ENCODE assay signal across 9 cellular contexts in the genomic region with DNA sequence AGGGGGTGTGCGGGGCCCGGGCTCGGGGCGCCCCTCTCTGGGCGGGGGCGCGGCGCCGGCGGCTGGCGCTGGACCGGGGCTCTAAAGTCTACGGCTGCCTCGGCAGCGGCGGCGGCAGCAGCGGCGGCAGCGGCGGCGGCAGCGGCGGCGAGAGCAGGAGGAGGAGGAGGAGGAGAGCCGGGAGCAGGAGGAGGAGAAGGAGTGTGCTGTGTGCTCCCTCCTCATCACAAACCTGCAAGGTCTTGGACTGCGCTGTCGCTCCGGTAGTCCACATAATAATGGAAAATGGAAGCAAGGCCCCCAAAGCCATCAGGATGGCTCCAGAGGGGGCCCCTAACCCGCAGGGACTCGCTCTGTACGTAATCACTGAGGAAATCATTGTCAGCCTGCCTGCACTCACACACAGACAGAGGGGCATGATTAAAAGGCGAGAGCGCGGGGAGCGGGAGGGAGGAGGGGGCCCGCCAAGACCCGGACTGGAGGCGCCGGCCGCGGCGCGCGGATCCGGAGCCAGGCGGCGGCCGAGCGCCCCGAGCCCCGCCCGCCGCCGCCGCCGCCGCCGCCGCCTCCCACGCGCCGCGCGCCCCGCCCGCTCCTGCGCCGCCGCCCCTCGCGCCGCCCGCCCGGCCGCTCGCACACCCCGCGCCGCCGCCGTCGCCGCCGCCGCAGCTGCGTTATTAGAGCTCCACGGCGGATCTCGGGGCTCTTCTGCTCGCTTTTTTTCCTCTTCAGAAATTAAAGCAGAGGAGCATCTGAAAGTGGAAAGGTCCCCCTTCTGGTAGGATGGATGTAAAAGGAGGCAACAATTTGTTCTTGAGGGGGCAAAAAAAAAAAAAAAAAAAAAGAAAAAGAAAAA. TPM values are rescaled to one million over a fixed set of nuclear protein-coding genes. Genes with fewer than 3 reads are reported as not detected.
DNase-seq lines count a peak whose midpoint lies in the region; ATAC-seq, FAIRE-seq and TF ChIP-seq lines count a peak whose summit lies in the region.
"Had no signal": no experiment of that assay in that cellular context is flagged by ENCODE, and none has a peak within 500 bp of the region (broad histone marks: within the 10 kb centered on the region; RNA-seq: fewer than 3 reads in every experiment).

Gene ZNF521, minus strand, starts transcription at position 394 of the 856 bp plus-strand sequence. CDS start 1,220 bp downstream, outside the sequence.

- H3K36me3 Mint-ChIP-seq in activated naive CD4-positive, alpha-beta T cell treated with anti-CD3 and anti-CD28 coated beads, Interleukin-2, amount 50 U/mL, for 72 hours = peaks cover 6 to 8% of the 10 kb centered on the region in 2 donors
- no peaks in the 10 kb centered on the region for H3K36me3 Mint-ChIP-seq in nephron (ENCODE audit: low read depth)

- 0% methylated on average over 58 to 69 of the region's 91 CpGs for WGBS in testis, 2 donors

- H3K27ac ChIP-seq in KMS-11 (peak within 1 kb of the TSS; percentile 40), testis (peak within 1 kb of the TSS; percentile 75 to 93)

- no peak within 1 kb of the TSS for H3K27ac Mint-ChIP-seq in activated naive CD4-positive, alpha-beta T cell treated with anti-CD3 and anti-CD28 coated beads, Interleukin-2, amount 50 U/mL, for 72 hours
- H3K27ac Mint-ChIP-seq in nephron = peak within 1 kb of the TSS; percentile 99 to 100 (median 99)

- TF ChIP-seq CTCF in KMS-11 (conservative IDR thresholded peaks at IDR 0.05; ENCODE audit: low read depth, low read length) = no peak; the same call in 1 of the 2 replicates
- TF ChIP-seq CTCF in nephron (IDR thresholded peaks at IDR 0.05; ENCODE audit: unreplicated experiment in 3 of 3) = peak; percentile 19 to 43 (median 27)
- TF ChIP-seq CTCF in testis (IDR thresholded peaks at IDR 0.05) = peak in 2 of 3 experiments; percentile 1 to 8

- H3K4me3 Mint-ChIP-seq in nephron = peak within 1 kb of the TSS; percentile 98 to 100 (median 100)

- H3K4me3 ChIP-seq in KMS-11 (IDR thresholded peaks at IDR 0.05; ENCODE audit: insufficient read depth, low read depth, low read length) (no peak within 1 kb of the TSS), testis (peak within 1 kb of the TSS; percentile 74)

- H3K4me2 ChIP-seq in KMS-11 = peak within 1 kb of the TSS; percentile 99

- H3K79me2 ChIP-seq in KMS-11 (ENCODE audit: insufficient read depth, low read depth) = no peaks in the 10 kb centered on the region

- H3K27me3 ChIP-seq in KMS-11 (ENCODE audit: insufficient read depth, low read depth) = no peaks in the 10 kb centered on the region
- H3K27me3 ChIP-seq in testis = no peaks in the 10 kb centered on the region

- peak within 1 kb of the TSS; percentile 18; the same call in 1 of the 2 replicates for H3K9ac ChIP-seq in KMS-11

- FAIRE-seq in RCC 7860 (lab: Jason Lieb, UNC) = no peak
- FAIRE-seq: colon had no signal

- H3K4me1 ChIP-seq in KMS-11 (ENCODE audit: low read depth, poor library complexity, severe bottlenecking) (no peaks in the 10 kb centered on the region), testis (no peaks in the 10 kb centered on the region)

- intact Hi-C loops in testis (cut with DNase I; ENCODE audit: low total_unique reads) = loop anchor here (5.0 kb wide), 1 partner anchor 365 kb away; no protein-coding TSS in a partner anchor

- no peaks in the 10 kb centered on the region for H4K20me1 ChIP-seq in KMS-11 (ENCODE audit: insufficient read depth)

- no peaks in the 10 kb centered on the region for H3K9me3 Mint-ChIP-seq in activated naive CD4-positive, alpha-beta T cell treated with anti-CD3 and anti-CD28 coated beads, Interleukin-2, amount 50 U/mL, for 72 hours
- H3K9me3 Mint-ChIP-seq in nephron = no peaks in the 10 kb centered on the region

- H3K36me3 ChIP-seq in KMS-11 (ENCODE audit: insufficient read depth) (no peaks in the 10 kb centered on the region), testis (ENCODE audit: low read depth, missing control alignments) (no peaks in the 10 kb centered on the region)

- peaks cover 31% of the 10 kb centered on the region for H3K4me1 Mint-ChIP-seq in nephron

- H3K27me3 Mint-ChIP-seq in nephron (ENCODE audit: low read depth) = no peaks in the 10 kb centered on the region

- no peak for TF ChIP-seq POLR2A in testis (IDR thresholded peaks at IDR 0.05)

- DNase-seq in DMS153 treated with DMSO at 0.1 percent for 48 hours (lab: John Stamatoyannopoulos, UW; ENCODE audit: unreplicated experiment) (peak; percentile 63), RCC 7860 (ENCODE audit: low spot score) (peak; percentile 24), foreskin melanocyte (peak; percentile 86), testis (peak; percentile 84)
- peak in 1 of 2 donors; percentile 39 for DNase-seq in activated naive CD4-positive, alpha-beta T cell treated with anti-CD3 and anti-CD28 coated beads, Interleukin-2, amount 50 U/mL, for 72 hours (ENCODE audit: low spot score in 2 of 2)

- H2AFZ ChIP-seq in KMS-11 (ENCODE audit: low read depth) = peak within 1 kb of the TSS; percentile 96

- H3K9me3 ChIP-seq in testis = no peaks in the 10 kb centered on the region

- ATAC-seq in GM21737 (IDR thresholded peaks at IDR 0.05; ENCODE audit: unreplicated experiment) = peak; percentile 61
- peak; percentile 39 to 80 for ATAC-seq in activated naive CD4-positive, alpha-beta T cell treated with anti-CD3 and anti-CD28 coated beads, Interleukin-2, amount 50 U/mL, for 72 hours

RNA-seq across cellular contexts. Expression of gene ZNF521, which starts in this region (rescaled TPM):
- total RNA-seq in activated naive CD4-positive, alpha-beta T cell treated with anti-CD3 and anti-CD28 coated beads, Interleukin-2, amount 50 U/mL, for 72 hours = not detected
- 10 to 100 TPM; 34.7 to 46.9 TPM for total RNA-seq in testis
- 8.7 TPM for polyA plus RNA-seq in testis (ENCODE audit: insufficient read depth, low read depth, low replicate concordance)

Comparison
In these comparisons a context has a peak if more than half of its experiments do, and no peak if none do; other contexts are left out.
1. RNA of gene ZNF521 (total RNA-seq): 34.7 to 46.9 TPM in testis; not detected in activated naive CD4-positive, alpha-beta T cell treated with anti-CD3 and anti-CD28 coated beads, Interleukin-2, amount 50 U/mL, for 72 hours; every median in the first group is over 10 times any median in the second.
2. Peak in ATAC-seq in activated naive CD4-positive, alpha-beta T cell treated with anti-CD3 and anti-CD28 coated beads, Interleukin-2, amount 50 U/mL, for 72 hours; RNA of the gene not detected or under 1 TPM.
3. H3K27ac Mint-ChIP-seq: peak in nephron (3 of 3); none in activated naive CD4-positive, alpha-beta T cell treated with anti-CD3 and anti-CD28 coated beads, Interleukin-2, amount 50 U/mL, for 72 hours (0 of 2).